ENCODE assay signal across 7 cellular contexts in the genomic region with DNA sequence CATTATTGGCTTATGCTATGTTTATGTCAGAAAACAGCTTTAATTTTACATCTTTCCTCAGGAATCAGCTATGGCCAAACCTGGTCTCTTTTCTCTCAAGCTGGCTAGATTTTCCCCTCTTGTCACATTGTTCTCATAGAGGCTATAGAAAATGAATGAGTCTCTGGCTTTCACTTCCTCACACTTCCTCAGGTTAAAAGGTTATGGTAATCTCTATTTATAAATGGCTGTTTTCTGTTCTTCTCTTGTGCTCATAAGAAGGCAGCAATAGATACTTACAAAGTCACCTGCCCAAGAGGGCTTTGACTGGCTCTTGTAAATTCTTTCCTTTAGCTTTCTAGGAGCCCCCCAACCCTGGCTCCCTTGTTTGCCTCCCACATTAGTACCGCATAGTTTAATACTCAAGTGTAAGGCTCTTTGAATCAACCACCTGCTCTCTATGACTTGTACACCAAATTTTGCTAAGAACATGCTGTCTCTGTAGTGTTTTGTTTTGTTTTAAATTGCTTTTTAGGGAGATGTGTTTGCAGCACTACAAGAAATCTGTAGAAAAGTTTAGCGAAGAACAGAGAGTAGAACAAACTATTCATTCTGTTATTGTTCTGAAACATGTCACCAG.
DNase-seq lines count a peak whose midpoint lies in the region; ATAC-seq and TF ChIP-seq lines count a peak whose summit lies in the region.

No MANE protein-coding gene starts in this region.

- no peak overlapping the region for H3K27ac ChIP-seq in mesendoderm (ENCODE audit: low read depth, low read length)
- H3K27ac ChIP-seq in trophoblast cell (ENCODE audit: low read depth, low read length) = no peak overlapping the region

- H3K27me3 Mint-ChIP-seq in memory B cell (no peaks in the 10 kb centered on the region), chondrocyte (ENCODE audit: low read depth) (no peaks in the 10 kb centered on the region)

- H4K12ac ChIP-seq in trophoblast cell (ENCODE audit: low read depth, low read length) = no peak overlapping the region

- no peak overlapping the region for H3K14ac ChIP-seq in trophoblast cell (ENCODE audit: low read length)

- H3K18ac ChIP-seq in mesendoderm (ENCODE audit: low read length) (no peak overlapping the region), trophoblast cell (ENCODE audit: low read length) (no peak overlapping the region)

- H2BK5ac ChIP-seq in mesendoderm (ENCODE audit: low read length) = no peak overlapping the region
- H2BK5ac ChIP-seq in trophoblast cell (ENCODE audit: low read depth, low read length, poor library complexity) = no peak overlapping the region

- H3K9ac ChIP-seq in mesendoderm (ENCODE audit: low read length) (no peak overlapping the region), trophoblast cell (ENCODE audit: low read length) (no peak overlapping the region)

- H3K79me1 ChIP-seq in mesendoderm (ENCODE audit: low read length) (no peaks in the 10 kb centered on the region), trophoblast cell (ENCODE audit: low read length) (no peaks in the 10 kb centered on the region)

- H2AK5ac ChIP-seq in mesendoderm (ENCODE audit: low read length) (no peak overlapping the region), trophoblast cell (ENCODE audit: low read length) (no peak overlapping the region)

- H3K36me3 ChIP-seq in mesendoderm (ENCODE audit: control insufficient read depth, insufficient read depth, low read length) (no peaks in the 10 kb centered on the region), trophoblast cell (ENCODE audit: control insufficient read depth in 1 of 2, insufficient read depth in 2 of 2, low read length in 2 of 2) (no peaks in the 10 kb centered on the region)

- H3K36me3 Mint-ChIP-seq in memory B cell = no peaks in the 10 kb centered on the region
- H3K36me3 Mint-ChIP-seq in chondrocyte (ENCODE audit: low read depth) = no peaks in the 10 kb centered on the region

- no peak overlapping the region for H3K27ac Mint-ChIP-seq in memory B cell
- H3K27ac Mint-ChIP-seq in chondrocyte (ENCODE audit: unreplicated experiment) = no peak overlapping the region

- H3K4ac ChIP-seq in mesendoderm (ENCODE audit: low read depth, low read length) (no peak overlapping the region), trophoblast cell (ENCODE audit: low read depth, low read length) (no peak overlapping the region)

- no peak overlapping the region for H4K5ac ChIP-seq in mesendoderm (ENCODE audit: low read length)

- H2BK15ac ChIP-seq in mesendoderm (replicated peaks; ENCODE audit: low read depth) = no peak overlapping the region

- no peak overlapping the region for H3K4me2 ChIP-seq in mesendoderm (ENCODE audit: low read length)
- H3K4me2 ChIP-seq in trophoblast cell (ENCODE audit: low read length) = no peak overlapping the region

- no peak overlapping the region for H3K56ac ChIP-seq in mesendoderm (ENCODE audit: low read length)

- H3K9me3 Mint-ChIP-seq in memory B cell (peaks cover 2% of the 10 kb centered on the region), chondrocyte (ENCODE audit: low read depth) (peaks cover 4% of the 10 kb centered on the region)

- no peak overlapping the region for H2BK120ac ChIP-seq in mesendoderm (ENCODE audit: low read depth, low read length)
- H2BK120ac ChIP-seq in trophoblast cell (ENCODE audit: insufficient read depth, low read length, poor library complexity) = no peak overlapping the region

- no peak overlapping the region for H4K8ac ChIP-seq in mesendoderm (ENCODE audit: low read depth, low read length)
- no peak overlapping the region for H4K8ac ChIP-seq in trophoblast cell (ENCODE audit: low read depth, low read length)

- H3K4me3 Mint-ChIP-seq in memory B cell (no peak overlapping the region), chondrocyte (ENCODE audit: unreplicated experiment) (no peak overlapping the region)

- H2AFZ ChIP-seq in trophoblast cell (ENCODE audit: insufficient read depth, low read length, poor library complexity) = no peak overlapping the region

- H3K9me3 ChIP-seq in trophoblast cell (ENCODE audit: insufficient read depth, low read depth, low read length) = no peaks in the 10 kb centered on the region

- ATAC-seq in GM19035 (IDR thresholded peaks at IDR 0.05; ENCODE audit: unreplicated experiment) = peak; percentile 98
- peak; percentile 99 for ATAC-seq in HG02571 (IDR thresholded peaks at IDR 0.05; ENCODE audit: unreplicated experiment)
- peak; percentile 86 for ATAC-seq in memory B cell (ENCODE audit: low read depth)

- no peak for TF ChIP-seq CTCF in chondrocyte (IDR thresholded peaks at IDR 0.05)

- no peak overlapping the region for H3K23ac ChIP-seq in mesendoderm (ENCODE audit: low read length)
- H3K23ac ChIP-seq in trophoblast cell (ENCODE audit: low read length) = no peak overlapping the region

- WGBS in mesendoderm (ENCODE audit: extremely low coverage, insufficient coverage, low lambda C conversion rate) = no CpG with 5 or more reads among the region's 2 CpGs
- no CpG with 5 or more reads among the region's 2 CpGs for WGBS in trophoblast cell (ENCODE audit: extremely low coverage, insufficient coverage, insufficient read length)

- H4K91ac ChIP-seq in trophoblast cell (ENCODE audit: low read depth, low read length) = no peak overlapping the region

- DNase-seq in KG1 (lab: John Stamatoyannopoulos, UW) (peak; percentile 10), memory B cell (ENCODE audit: low spot score in 2 of 2) (no peak), chondrocyte (ENCODE audit: low spot score) (no peak), mesendoderm (no peak), trophoblast cell (no peak)

- H3K4me3 ChIP-seq in mesendoderm (ENCODE audit: low read length) (no peak overlapping the region), trophoblast cell (ENCODE audit: low read depth, low read length) (no peak overlapping the region)

- H3K4me1 ChIP-seq in mesendoderm (ENCODE audit: control insufficient read depth, low read depth, low read length) (no peaks in the 10 kb centered on the region), trophoblast cell (ENCODE audit: control insufficient read depth in 1 of 2, insufficient read depth in 2 of 2, low read length in 2 of 2) (no peaks in the 10 kb centered on the region)

- H2BK12ac ChIP-seq in trophoblast cell (ENCODE audit: low read length) = no peak overlapping the region

- H3K79me2 ChIP-seq in mesendoderm (ENCODE audit: control insufficient read depth, insufficient read depth, low read length) = no peaks in the 10 kb centered on the region
- H3K79me2 ChIP-seq in trophoblast cell (ENCODE audit: control insufficient read depth, insufficient read depth, low read length, poor library complexity) = no peaks in the 10 kb centered on the region

- H3K4me1 Mint-ChIP-seq in memory B cell (peaks cover 8% of the 10 kb centered on the region), chondrocyte (ENCODE audit: low read depth) (no peaks in the 10 kb centered on the region)

- H3K27me3 ChIP-seq in mesendoderm (ENCODE audit: insufficient read depth, low read length, poor library complexity) (no peaks in the 10 kb centered on the region), trophoblast cell (ENCODE audit: insufficient read depth, low read length) (no peaks in the 10 kb centered on the region)
